Comparison of ENCODE assay signal across 1 cellular context in the genomic region with DNA sequence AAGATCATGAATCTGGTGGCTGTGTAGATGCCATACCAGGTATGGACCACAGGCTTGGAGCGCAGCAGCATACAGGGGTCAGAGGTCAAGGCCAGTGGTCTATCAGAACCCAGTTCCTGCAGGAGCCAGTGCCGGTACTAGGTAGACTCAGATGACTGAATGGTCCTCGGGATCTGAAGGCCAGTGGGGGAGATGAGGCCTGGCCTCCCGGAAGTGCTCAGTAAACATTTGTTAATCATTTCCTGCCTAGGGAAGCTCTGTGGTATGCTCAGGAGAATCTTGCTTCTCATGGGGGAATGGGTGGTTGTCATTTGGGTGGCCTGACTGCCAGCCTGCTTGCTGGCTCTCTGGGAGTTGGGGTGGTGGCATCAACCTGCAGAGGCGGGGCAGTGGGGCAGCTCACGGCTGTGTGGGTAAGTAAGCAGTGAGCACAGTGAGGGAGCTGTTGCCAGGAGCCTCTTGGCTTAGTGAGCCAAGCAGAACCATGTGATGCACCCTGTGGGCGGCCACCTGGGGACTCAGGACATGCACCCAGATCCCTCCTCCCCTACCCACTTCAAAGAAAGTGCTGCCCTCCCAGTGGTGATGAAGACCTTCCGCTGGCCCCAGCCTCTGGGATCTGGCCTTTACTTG.
TF ChIP-seq lines count a peak whose summit lies in the region.

No MANE protein-coding gene starts in this region.

TF ChIP-seq in HCT116, 20 proteins besides CTCF, POLR2A, EP300 and RAD21 (continued from another document):
- TF ChIP-seq YY1 (IDR thresholded peaks at IDR 0.05; ENCODE audit: extremely low read depth, insufficient replicate concordance, low read depth, low read length): no peak
